Comparison of ENCODE assay signal across 10 cellular contexts in genomic region chr10:126972622-126973414, GRCh38.
DNase-seq lines count a peak whose midpoint lies in the region; ATAC-seq and TF ChIP-seq lines count a peak whose summit lies in the region.
"Had no signal": no experiment of that assay in that cellular context is flagged by ENCODE, and none has a peak within 500 bp of the region (broad histone marks: within the 10 kb centered on the region; RNA-seq: fewer than 3 reads in every experiment).

No MANE protein-coding gene starts in this region.

- peak overlapping the region; percentile 7 for H4K8ac ChIP-seq in mesenchymal stem cell (ENCODE audit: low read length)

- H2BK12ac ChIP-seq in mesenchymal stem cell (ENCODE audit: low read length in 2 of 2) = no peak overlapping the region

- H2BK120ac ChIP-seq in mesenchymal stem cell (ENCODE audit: low read depth, low read length) = no peak overlapping the region

- peak overlapping the region in 1 of 2 experiments; percentile 15 for H3K4ac ChIP-seq in mesenchymal stem cell (ENCODE audit: low read depth in 1 of 2, low read length in 2 of 2)

- H2BK5ac ChIP-seq in mesenchymal stem cell (ENCODE audit: low read depth, low read length, poor library complexity, severe bottlenecking) = peak overlapping the region; percentile 86

- H3K79me1 ChIP-seq in mesenchymal stem cell (replicated peaks; ENCODE audit: low read length, poor library complexity, severe bottlenecking) = peaks cover 43% of the 10 kb centered on the region

- peak overlapping the region; percentile 4 for H3K27ac ChIP-seq in right cardiac atrium (ENCODE audit: low read length)
- H3K27ac ChIP-seq in right atrium auricular region = no peak overlapping the region
- H3K27ac ChIP-seq in mesenchymal stem cell (ENCODE audit: low read length, poor library complexity, severe bottlenecking) = peak overlapping the region; percentile 94
- H3K27ac ChIP-seq: BLaER1 had no signal

- no peak overlapping the region for H3K23ac ChIP-seq in mesenchymal stem cell (ENCODE audit: low read length in 2 of 2)

- H3K4me1 ChIP-seq in right cardiac atrium (ENCODE audit: control insufficient read depth, insufficient read depth, low read length) (peaks cover 2% of the 10 kb centered on the region), right atrium auricular region (peaks cover 0 to 15% of the 10 kb centered on the region in 2 donors), mesenchymal stem cell (ENCODE audit: control insufficient read depth, insufficient read depth, low read depth, low read length) (peaks cover 27% of the 10 kb centered on the region)

- peak overlapping the region; percentile 60 for H3K4me2 ChIP-seq in mesenchymal stem cell (ENCODE audit: low read length, poor library complexity, severe bottlenecking)

- H3K36me3 ChIP-seq in right atrium auricular region = no peaks in the 10 kb centered on the region
- peaks cover 15 to 57% of the 10 kb centered on the region in 2 experiments for H3K36me3 ChIP-seq in mesenchymal stem cell (ENCODE audit: control insufficient read depth in 1 of 2, insufficient read depth in 2 of 2, low read depth in 1 of 2, low read length in 2 of 2)
- H3K36me3 ChIP-seq: BLaER1 had no signal

- H3K27me3 ChIP-seq in right cardiac atrium (ENCODE audit: control insufficient read depth, insufficient read depth) (no peaks in the 10 kb centered on the region), right atrium auricular region (no peaks in the 10 kb centered on the region), mesenchymal stem cell (ENCODE audit: control insufficient read depth in 1 of 2, insufficient read depth in 1 of 2, low read length in 2 of 2) (no peaks in the 10 kb centered on the region)
- H3K27me3 ChIP-seq: BLaER1 had no signal

- DNase-seq in right cardiac atrium = no peak
- DNase-seq in right atrium auricular region (ENCODE audit: low spot score) = no peak
- peak; percentile 83 for DNase-seq in dedifferentiated amniotic fluid mesenchymal stem cell (ENCODE audit: extremely low spot score)
- DNase-seq in mesenchymal stem cell = peak; percentile 96
- no peak for DNase-seq in left colon
- no peak for DNase-seq in NCI-H1092 treated with DMSO at 0.1 percent for 48 hours (lab: John Stamatoyannopoulos, UW)
- DNase-seq in cerebellar nuclear complex (lab: John Stamatoyannopoulos, UW) = no peak
- DNase-seq: activated CD4-positive, alpha-beta T cell treated with anti-CD3 and anti-CD28 coated beads, Interleukin-2, amount 10 ng/mL, durations not matched to agents 7 days and 5 days had no signal

- no peak overlapping the region for H3K14ac ChIP-seq in mesenchymal stem cell (ENCODE audit: low read length in 2 of 2)

- H4K91ac ChIP-seq in mesenchymal stem cell (ENCODE audit: low read length) = no peak overlapping the region

- H3K9ac ChIP-seq in mesenchymal stem cell (ENCODE audit: low read length) = peak overlapping the region; percentile 73
- H3K9ac ChIP-seq: BLaER1 had no signal

- 34% methylated on average over 11 of the region's 11 CpGs for WGBS in right cardiac atrium
- 2% methylated on average over 11 of the region's 11 CpGs for WGBS in mesenchymal stem cell

- H3K9me3 ChIP-seq in right cardiac atrium (ENCODE audit: control insufficient read depth, low read length) (no peaks in the 10 kb centered on the region), right atrium auricular region (no peaks in the 10 kb centered on the region), mesenchymal stem cell (ENCODE audit: control insufficient read depth, low read length) (no peaks in the 10 kb centered on the region)
- H3K9me3 ChIP-seq: BLaER1 had no signal

- intact Hi-C loops in right cardiac atrium (cut with DNase I) = no loop called here
- intact Hi-C loops in left colon (cut with DNase I, micrococcal nuclease) = no loop called here

- H3K18ac ChIP-seq in mesenchymal stem cell (ENCODE audit: low read depth in 1 of 2, low read length in 2 of 2) = peak overlapping the region in 1 of 2 experiments; percentile 41

- H3K4me3 ChIP-seq in right cardiac atrium (ENCODE audit: low read length) = no peak overlapping the region
- no peak overlapping the region for H3K4me3 ChIP-seq in right atrium auricular region
- no peak overlapping the region for H3K4me3 ChIP-seq in mesenchymal stem cell (ENCODE audit: insufficient read depth in 1 of 2, low read depth in 1 of 2, low read length in 2 of 2)
- H3K4me3 ChIP-seq: BLaER1 had no signal

- ATAC-seq in right cardiac atrium (peak in 1 of 2 donors; percentile 29), left colon (no peak), HG03097 (IDR thresholded peaks at IDR 0.05; ENCODE audit: low FRiP score, unreplicated experiment) (no peak)

- no peak overlapping the region for H2AFZ ChIP-seq in mesenchymal stem cell (ENCODE audit: low read depth, low read length)

- peak overlapping the region; percentile 71 for H2AK5ac ChIP-seq in mesenchymal stem cell (ENCODE audit: low read length, severe bottlenecking)

- no peak for TF ChIP-seq CTCF in right atrium auricular region (IDR thresholded peaks at IDR 0.05)

- no peak overlapping the region for H2BK15ac ChIP-seq in mesenchymal stem cell (ENCODE audit: low read depth, poor library complexity, severe bottlenecking)

Comparison
In these comparisons a context has a peak if more than half of its experiments do, and no peak if none do; other contexts are left out.
1. H3K27ac ChIP-seq: peak in right cardiac atrium (single experiment) and mesenchymal stem cell (single experiment); none in right atrium auricular region (0 of 2).
2. DNase-seq: peak in dedifferentiated amniotic fluid mesenchymal stem cell (single experiment) and mesenchymal stem cell (single experiment); none in right cardiac atrium (0 of 3), right atrium auricular region (single experiment), left colon (0 of 2), NCI-H1092 treated with DMSO at 0.1 percent for 48 hours (single experiment) and cerebellar nuclear complex (0 of 2).